ENCODE assay signal across 8 cellular contexts in genomic region chr18:3129053-3129864, GRCh38.
A peak's percentile ranks its signal among the peaks of the same experiment; 100 is the strongest.
DNase-seq lines count a peak whose midpoint lies in the region; ATAC-seq and TF ChIP-seq lines count a peak whose summit lies in the region.

No MANE protein-coding gene starts in this region.

- peaks cover 13% of the 10 kb centered on the region for H3K9me3 Mint-ChIP-seq in nephron progenitor cell

- H3K4me3 ChIP-seq in Peyer's patch = no peak overlapping the region

- H3K27me3 ChIP-seq in Peyer's patch = no peaks in the 10 kb centered on the region

- TF ChIP-seq POLR2A in Peyer's patch (IDR thresholded peaks at IDR 0.05) = no peak

- no peaks in the 10 kb centered on the region for H3K36me3 ChIP-seq in Peyer's patch

- TF ChIP-seq CTCF in Peyer's patch (IDR thresholded peaks at IDR 0.05) = peak; percentile 49 to 83 (median 75)
- TF ChIP-seq CTCF in nephron progenitor cell (IDR thresholded peaks at IDR 0.05) = peak; percentile 77

- peaks cover 16% of the 10 kb centered on the region for H3K4me1 Mint-ChIP-seq in nephron progenitor cell

- no peaks in the 10 kb centered on the region for H3K9me3 ChIP-seq in Peyer's patch

- DNase-seq in COLO668 (lab: John Stamatoyannopoulos, UW; ENCODE audit: unreplicated experiment) (peak; percentile 90), HK-2 (ENCODE audit: unreplicated experiment) (peak; percentile 8), Peyer's patch (peak; percentile 81 to 93 (median 83)), fibroblast of gingiva (ENCODE audit: low read depth) (peak; percentile 76), nephron progenitor cell (peak; percentile 86)
- DNase-seq in activated T-cell treated with anti-CD3 and anti-CD28 coated beads, Interleukin-2, amount 50 U/mL, for 48 hours = peak; percentile 88
- DNase-seq in stimulated activated naive CD4-positive, alpha-beta T cell treated with Interleukin-2 at 50 U/mL for 16 hours (lab: John Stamatoyannopoulos, UW) = peak; percentile 75

- peaks cover 0 to 6% (median 0%) of the 10 kb centered on the region in 4 donors for H3K4me1 ChIP-seq in Peyer's patch

- ATAC-seq in GM19463 (IDR thresholded peaks at IDR 0.05; ENCODE audit: unreplicated experiment) = peak; percentile 99

- H3K4me3 Mint-ChIP-seq in nephron progenitor cell = no peak overlapping the region

- no peak overlapping the region for H3K27ac Mint-ChIP-seq in nephron progenitor cell

- H3K36me3 Mint-ChIP-seq in nephron progenitor cell (ENCODE audit: low read depth) = peaks cover 15% of the 10 kb centered on the region

- H3K27me3 Mint-ChIP-seq in nephron progenitor cell (ENCODE audit: low read depth, poor library complexity) = peaks cover 8% of the 10 kb centered on the region

- H3K27ac ChIP-seq in Peyer's patch = no peak overlapping the region

Comparison
In these comparisons a context has a peak if more than half of its experiments do, and no peak if none do; other contexts are left out.
1. DNase-seq: peak in every context shown above with its lines; median percentile 90 in COLO668; 88 in activated T-cell treated with anti-CD3 and anti-CD28 coated beads, Interleukin-2, amount 50 U/mL, for 48 hours; 86 in nephron progenitor cell; 83 in Peyer's patch; 76 in fibroblast of gingiva; 75 in stimulated activated naive CD4-positive, alpha-beta T cell treated with Interleukin-2 at 50 U/mL for 16 hours; 8 in HK-2.